Comparison of ENCODE assay signal across 8 cellular contexts in genomic region chr14:78164226-78164853, GRCh38. TPM values are rescaled to one million over a fixed set of nuclear protein-coding genes. Genes with fewer than 3 reads are reported as not detected.
A peak's percentile ranks its signal among the peaks of the same experiment; 100 is the strongest.
DNase-seq lines count a peak whose midpoint lies in the region; ATAC-seq, FAIRE-seq and TF ChIP-seq lines count a peak whose summit lies in the region.

No MANE protein-coding gene starts in this region.

- peak overlapping the region; percentile 75 for H2AFZ ChIP-seq in GM23338

- H3K79me2 ChIP-seq in GM23338 (replicated peaks; ENCODE audit: insufficient read depth), result no peaks in the 10 kb centered on the region

- H3F3A ChIP-seq in GM23338 (replicated peaks; ENCODE audit: low read depth), result no peaks in the 10 kb centered on the region

- H3K4me3 ChIP-seq in GM23338, result no peak overlapping the region
- H3K4me3 ChIP-seq in fibroblast of mammary gland (ENCODE audit: control insufficient read depth, low read depth, low read length), result no peak overlapping the region

- H3K36me3 ChIP-seq in GM23338 (ENCODE audit: insufficient read depth), result no peaks in the 10 kb centered on the region

- H3K9me2 ChIP-seq in GM23338 (ENCODE audit: insufficient read depth), result no peaks in the 10 kb centered on the region

- DNase-seq in Daoy (ENCODE audit: low read depth) (peak; percentile 20), GM23338 (ENCODE audit: low spot score) (peak; percentile 90), NCI-H82 (lab: John Stamatoyannopoulos, UW) (peak; percentile 76), fibroblast of mammary gland (ENCODE audit: low read depth) (peak; percentile 7), urothelium cell line (ENCODE audit: low spot score) (peak; percentile 33), AG08396 (ENCODE audit: low spot score) (no peak), activated T-cell treated with anti-CD3 and anti-CD28 coated beads for 4 hours (no peak)

- peaks cover 3% of the 10 kb centered on the region for H3K27me3 Mint-ChIP-seq in GM23338 (ENCODE audit: insufficient read depth, low read depth, poor library complexity)

- no peak overlapping the region for H3K27ac Mint-ChIP-seq in GM23338

- H3K9me3 Mint-ChIP-seq in GM23338, result no peaks in the 10 kb centered on the region

- H3K27me3 ChIP-seq in GM23338 (ENCODE audit: insufficient read depth), result no peaks in the 10 kb centered on the region

- no peak overlapping the region for H3K27ac ChIP-seq in GM23338 (ENCODE audit: low read depth)

- ATAC-seq in GM23338, result peak; percentile 100
- ATAC-seq in activated CD4-positive, CD25-positive, alpha-beta regulatory T cell treated with anti-CD3 and anti-CD28 coated beads, Interleukin-2, amount 50 U/mL, for 24 hours, result no peak

- no peaks in the 10 kb centered on the region for H3K36me3 Mint-ChIP-seq in GM23338 (ENCODE audit: low read depth)

- TF ChIP-seq CTCF in GM23338 (conservative IDR thresholded peaks at IDR 0.05; ENCODE audit: low read depth in 2 of 2) (peak; percentile 87 to 95), fibroblast of mammary gland (conservative IDR thresholded peaks at IDR 0.05; ENCODE audit: control insufficient read depth, insufficient read depth, low read depth, low read length) (peak; percentile 56)

- no peak for FAIRE-seq in urothelium cell line (lab: Jason Lieb, UNC)

- no peaks in the 10 kb centered on the region for H4K20me1 ChIP-seq in GM23338 (replicated peaks; ENCODE audit: insufficient read depth)

- H3K4me1 Mint-ChIP-seq in GM23338, result peaks cover 11% of the 10 kb centered on the region; the same call in 2 of the 3 replicates

- peaks cover 7% of the 10 kb centered on the region for H3K4me1 ChIP-seq in GM23338 (ENCODE audit: insufficient read depth)

- H3K4me2 ChIP-seq in GM23338, result no peak overlapping the region; the same call in 1 of the 2 replicates

- no peak overlapping the region for H3K4me3 Mint-ChIP-seq in GM23338

TF ChIP-seq in GM23338, 12 proteins besides CTCF, POLR2A, EP300 and RAD21:
- TF ChIP-seq, protein P1, sequence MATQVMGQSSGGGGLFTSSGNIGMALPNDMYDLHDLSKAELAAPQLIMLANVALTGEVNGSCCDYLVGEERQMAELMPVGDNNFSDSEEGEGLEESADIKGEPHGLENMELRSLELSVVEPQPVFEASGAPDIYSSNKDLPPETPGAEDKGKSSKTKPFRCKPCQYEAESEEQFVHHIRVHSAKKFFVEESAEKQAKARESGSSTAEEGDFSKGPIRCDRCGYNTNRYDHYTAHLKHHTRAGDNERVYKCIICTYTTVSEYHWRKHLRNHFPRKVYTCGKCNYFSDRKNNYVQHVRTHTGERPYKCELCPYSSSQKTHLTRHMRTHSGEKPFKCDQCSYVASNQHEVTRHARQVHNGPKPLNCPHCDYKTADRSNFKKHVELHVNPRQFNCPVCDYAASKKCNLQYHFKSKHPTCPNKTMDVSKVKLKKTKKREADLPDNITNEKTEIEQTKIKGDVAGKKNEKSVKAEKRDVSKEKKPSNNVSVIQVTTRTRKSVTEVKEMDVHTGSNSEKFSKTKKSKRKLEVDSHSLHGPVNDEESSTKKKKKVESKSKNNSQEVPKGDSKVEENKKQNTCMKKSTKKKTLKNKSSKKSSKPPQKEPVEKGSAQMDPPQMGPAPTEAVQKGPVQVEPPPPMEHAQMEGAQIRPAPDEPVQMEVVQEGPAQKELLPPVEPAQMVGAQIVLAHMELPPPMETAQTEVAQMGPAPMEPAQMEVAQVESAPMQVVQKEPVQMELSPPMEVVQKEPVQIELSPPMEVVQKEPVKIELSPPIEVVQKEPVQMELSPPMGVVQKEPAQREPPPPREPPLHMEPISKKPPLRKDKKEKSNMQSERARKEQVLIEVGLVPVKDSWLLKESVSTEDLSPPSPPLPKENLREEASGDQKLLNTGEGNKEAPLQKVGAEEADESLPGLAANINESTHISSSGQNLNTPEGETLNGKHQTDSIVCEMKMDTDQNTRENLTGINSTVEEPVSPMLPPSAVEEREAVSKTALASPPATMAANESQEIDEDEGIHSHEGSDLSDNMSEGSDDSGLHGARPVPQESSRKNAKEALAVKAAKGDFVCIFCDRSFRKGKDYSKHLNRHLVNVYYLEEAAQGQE (IDR thresholded peaks at IDR 0.05; ENCODE audit: unreplicated experiment), result peak; percentile 34
- TF ChIP-seq JUNB (IDR thresholded peaks at IDR 0.05; ENCODE audit: unreplicated experiment), result no peak
- TF ChIP-seq, protein P2, sequence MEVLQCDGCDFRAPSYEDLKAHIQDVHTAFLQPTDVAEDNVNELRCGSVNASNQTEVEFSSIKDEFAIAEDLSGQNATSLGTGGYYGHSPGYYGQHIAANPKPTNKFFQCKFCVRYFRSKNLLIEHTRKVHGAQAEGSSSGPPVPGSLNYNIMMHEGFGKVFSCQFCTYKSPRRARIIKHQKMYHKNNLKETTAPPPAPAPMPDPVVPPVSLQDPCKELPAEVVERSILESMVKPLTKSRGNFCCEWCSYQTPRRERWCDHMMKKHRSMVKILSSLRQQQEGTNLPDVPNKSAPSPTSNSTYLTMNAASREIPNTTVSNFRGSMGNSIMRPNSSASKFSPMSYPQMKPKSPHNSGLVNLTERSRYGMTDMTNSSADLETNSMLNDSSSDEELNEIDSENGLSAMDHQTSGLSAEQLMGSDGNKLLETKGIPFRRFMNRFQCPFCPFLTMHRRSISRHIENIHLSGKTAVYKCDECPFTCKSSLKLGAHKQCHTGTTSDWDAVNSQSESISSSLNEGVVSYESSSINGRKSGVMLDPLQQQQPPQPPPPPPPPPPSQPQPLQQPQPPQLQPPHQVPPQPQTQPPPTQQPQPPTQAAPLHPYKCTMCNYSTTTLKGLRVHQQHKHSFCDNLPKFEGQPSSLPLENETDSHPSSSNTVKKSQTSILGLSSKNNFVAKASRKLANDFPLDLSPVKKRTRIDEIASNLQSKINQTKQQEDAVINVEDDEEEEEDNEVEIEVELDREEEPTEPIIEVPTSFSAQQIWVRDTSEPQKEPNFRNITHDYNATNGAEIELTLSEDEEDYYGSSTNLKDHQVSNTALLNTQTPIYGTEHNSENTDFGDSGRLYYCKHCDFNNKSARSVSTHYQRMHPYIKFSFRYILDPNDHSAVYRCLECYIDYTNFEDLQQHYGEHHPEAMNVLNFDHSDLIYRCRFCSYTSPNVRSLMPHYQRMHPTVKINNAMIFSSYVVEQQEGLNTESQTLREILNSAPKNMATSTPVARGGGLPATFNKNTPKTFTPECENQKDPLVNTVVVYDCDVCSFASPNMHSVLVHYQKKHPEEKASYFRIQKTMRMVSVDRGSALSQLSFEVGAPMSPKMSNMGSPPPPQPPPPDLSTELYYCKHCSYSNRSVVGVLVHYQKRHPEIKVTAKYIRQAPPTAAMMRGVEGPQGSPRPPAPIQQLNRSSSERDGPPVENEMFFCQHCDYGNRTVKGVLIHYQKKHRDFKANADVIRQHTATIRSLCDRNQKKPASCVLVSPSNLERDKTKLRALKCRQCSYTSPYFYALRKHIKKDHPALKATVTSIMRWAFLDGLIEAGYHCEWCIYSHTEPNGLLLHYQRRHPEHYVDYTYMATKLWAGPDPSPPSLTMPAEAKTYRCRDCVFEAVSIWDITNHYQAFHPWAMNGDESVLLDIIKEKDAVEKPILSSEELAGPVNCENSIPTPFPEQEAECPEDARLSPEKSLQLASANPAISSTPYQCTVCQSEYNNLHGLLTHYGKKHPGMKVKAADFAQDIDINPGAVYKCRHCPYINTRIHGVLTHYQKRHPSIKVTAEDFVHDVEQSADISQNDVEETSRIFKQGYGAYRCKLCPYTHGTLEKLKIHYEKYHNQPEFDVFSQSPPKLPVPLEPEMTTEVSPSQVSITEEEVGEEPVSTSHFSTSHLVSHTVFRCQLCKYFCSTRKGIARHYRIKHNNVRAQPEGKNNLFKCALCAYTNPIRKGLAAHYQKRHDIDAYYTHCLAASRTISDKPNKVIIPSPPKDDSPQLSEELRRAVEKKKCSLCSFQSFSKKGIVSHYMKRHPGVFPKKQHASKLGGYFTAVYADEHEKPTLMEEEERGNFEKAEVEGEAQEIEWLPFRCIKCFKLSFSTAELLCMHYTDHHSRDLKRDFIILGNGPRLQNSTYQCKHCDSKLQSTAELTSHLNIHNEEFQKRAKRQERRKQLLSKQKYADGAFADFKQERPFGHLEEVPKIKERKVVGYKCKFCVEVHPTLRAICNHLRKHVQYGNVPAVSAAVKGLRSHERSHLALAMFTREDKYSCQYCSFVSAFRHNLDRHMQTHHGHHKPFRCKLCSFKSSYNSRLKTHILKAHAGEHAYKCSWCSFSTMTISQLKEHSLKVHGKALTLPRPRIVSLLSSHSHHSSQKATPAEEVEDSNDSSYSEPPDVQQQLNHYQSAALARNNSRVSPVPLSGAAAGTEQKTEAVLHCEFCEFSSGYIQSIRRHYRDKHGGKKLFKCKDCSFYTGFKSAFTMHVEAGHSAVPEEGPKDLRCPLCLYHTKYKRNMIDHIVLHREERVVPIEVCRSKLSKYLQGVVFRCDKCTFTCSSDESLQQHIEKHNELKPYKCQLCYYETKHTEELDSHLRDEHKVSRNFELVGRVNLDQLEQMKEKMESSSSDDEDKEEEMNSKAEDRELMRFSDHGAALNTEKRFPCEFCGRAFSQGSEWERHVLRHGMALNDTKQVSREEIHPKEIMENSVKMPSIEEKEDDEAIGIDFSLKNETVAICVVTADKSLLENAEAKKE (CRISPR knock-in tag; IDR thresholded peaks at IDR 0.05), result peak; percentile 57; the same call in 1 of the 2 replicates
- TF ChIP-seq, protein P3, sequence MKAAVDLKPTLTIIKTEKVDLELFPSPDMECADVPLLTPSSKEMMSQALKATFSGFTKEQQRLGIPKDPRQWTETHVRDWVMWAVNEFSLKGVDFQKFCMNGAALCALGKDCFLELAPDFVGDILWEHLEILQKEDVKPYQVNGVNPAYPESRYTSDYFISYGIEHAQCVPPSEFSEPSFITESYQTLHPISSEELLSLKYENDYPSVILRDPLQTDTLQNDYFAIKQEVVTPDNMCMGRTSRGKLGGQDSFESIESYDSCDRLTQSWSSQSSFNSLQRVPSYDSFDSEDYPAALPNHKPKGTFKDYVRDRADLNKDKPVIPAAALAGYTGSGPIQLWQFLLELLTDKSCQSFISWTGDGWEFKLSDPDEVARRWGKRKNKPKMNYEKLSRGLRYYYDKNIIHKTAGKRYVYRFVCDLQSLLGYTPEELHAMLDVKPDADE (IDR thresholded peaks at IDR 0.05), result no peak

RNA-seq across cellular contexts. Expression of gene NRXN3, which starts 5.8 kb away (rescaled TPM):
- total RNA-seq in Daoy (2014; rRNA removed; shearing (Covaris generic)), result 0.11 and 0.68 TPM in 2 replicates
- total RNA-seq in GM23338 (2014; rRNA removed; shearing (Covaris generic)), result 1.0 and 1.6 TPM in 2 replicates
- 1.2 and 1.8 TPM in 2 replicates for polyA plus RNA-seq in GM23338 (2016; fragmentation: Nextera tagmentation; extraction: Ambion mirVana)

Comparison
In these comparisons a context has a peak if more than half of its experiments do, and no peak if none do; other contexts are left out.
1. DNase-seq: peak in Daoy (single experiment), GM23338 (single experiment), NCI-H82 (single experiment), fibroblast of mammary gland (single experiment) and urothelium cell line (single experiment); none in AG08396 (single experiment) and activated T-cell treated with anti-CD3 and anti-CD28 coated beads for 4 hours (single experiment).